In genomic region chr12:30914986-30915591, GRCh38 we compare ENCODE assay signal across 1 cellular context.
TF ChIP-seq lines count a peak whose summit lies in the region.

No MANE protein-coding gene starts in this region.

TF ChIP-seq in WTC11, 78 proteins besides CTCF, POLR2A, EP300 and RAD21 (continued from another document):
- TF ChIP-seq MAX (CRISPR knock-in tag; IDR thresholded peaks at IDR 0.05) (no peak), ARID4B (CRISPR knock-in tag; IDR thresholded peaks at IDR 0.05; ENCODE audit: borderline replicate concordance) (no peak), ZBTB43 (CRISPR knock-in tag; IDR thresholded peaks at IDR 0.05) (no peak), NFYB (CRISPR knock-in tag; conservative IDR thresholded peaks at IDR 0.05; ENCODE audit: low read depth) (no peak), EMX1 (CRISPR knock-in tag; IDR thresholded peaks at IDR 0.05) (no peak), ZNF121 (CRISPR knock-in tag; IDR thresholded peaks at IDR 0.05) (no peak), GRHL2 (CRISPR knock-in tag; IDR thresholded peaks at IDR 0.05; ENCODE audit: insufficient replicate concordance, severe bottlenecking) (no peak), RELA (CRISPR knock-in tag; IDR thresholded peaks at IDR 0.05; ENCODE audit: borderline replicate concordance) (no peak), ZNF423 (CRISPR knock-in tag; IDR thresholded peaks at IDR 0.05) (no peak), SP1 (CRISPR knock-in tag; conservative IDR thresholded peaks at IDR 0.05) (no peak), ZNF232 (CRISPR knock-in tag; IDR thresholded peaks at IDR 0.05) (no peak)
- TF ChIP-seq, protein P1, sequence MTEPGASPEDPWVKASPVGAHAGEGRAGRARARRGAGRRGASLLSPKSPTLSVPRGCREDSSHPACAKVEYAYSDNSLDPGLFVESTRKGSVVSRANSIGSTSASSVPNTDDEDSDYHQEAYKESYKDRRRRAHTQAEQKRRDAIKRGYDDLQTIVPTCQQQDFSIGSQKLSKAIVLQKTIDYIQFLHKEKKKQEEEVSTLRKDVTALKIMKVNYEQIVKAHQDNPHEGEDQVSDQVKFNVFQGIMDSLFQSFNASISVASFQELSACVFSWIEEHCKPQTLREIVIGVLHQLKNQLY (CRISPR knock-in tag; IDR thresholded peaks at IDR 0.05) = no peak
- TF ChIP-seq, protein P2, sequence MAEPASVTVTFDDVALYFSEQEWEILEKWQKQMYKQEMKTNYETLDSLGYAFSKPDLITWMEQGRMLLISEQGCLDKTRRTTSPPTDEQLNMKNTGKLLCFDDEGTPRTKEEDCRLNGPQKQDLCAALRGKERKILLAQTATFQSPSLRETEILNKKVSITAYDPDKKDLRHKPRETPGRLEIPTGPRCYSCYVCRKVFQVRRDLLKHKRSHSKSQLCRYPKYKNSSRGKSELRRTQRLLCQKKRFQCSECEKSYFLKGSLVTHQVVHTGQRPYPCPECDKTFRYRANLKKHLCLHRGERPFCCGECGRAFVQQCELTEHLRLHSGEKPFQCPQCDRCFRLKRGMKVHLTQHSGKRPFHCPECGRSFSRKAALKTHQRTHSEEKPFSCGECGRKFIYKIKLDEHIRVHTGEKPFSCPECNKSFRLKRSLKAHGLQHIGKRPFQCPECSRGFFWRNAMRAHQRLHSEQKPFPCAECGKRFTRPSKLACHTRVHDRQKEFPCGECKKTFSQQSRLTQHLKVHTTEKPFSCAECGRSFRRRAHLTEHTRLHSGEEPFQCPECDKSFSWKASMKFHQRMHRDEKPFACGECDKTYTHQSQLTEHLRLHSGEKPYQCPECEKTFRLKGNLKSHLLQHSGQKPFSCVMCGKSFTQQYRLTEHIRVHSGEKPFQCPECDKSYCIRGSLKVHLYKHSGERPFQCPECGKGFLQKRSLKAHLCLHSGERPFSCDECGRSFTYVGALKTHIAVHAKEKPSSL (CRISPR knock-in tag; conservative IDR thresholded peaks at IDR 0.05) = no peak
- TF ChIP-seq, protein P3, sequence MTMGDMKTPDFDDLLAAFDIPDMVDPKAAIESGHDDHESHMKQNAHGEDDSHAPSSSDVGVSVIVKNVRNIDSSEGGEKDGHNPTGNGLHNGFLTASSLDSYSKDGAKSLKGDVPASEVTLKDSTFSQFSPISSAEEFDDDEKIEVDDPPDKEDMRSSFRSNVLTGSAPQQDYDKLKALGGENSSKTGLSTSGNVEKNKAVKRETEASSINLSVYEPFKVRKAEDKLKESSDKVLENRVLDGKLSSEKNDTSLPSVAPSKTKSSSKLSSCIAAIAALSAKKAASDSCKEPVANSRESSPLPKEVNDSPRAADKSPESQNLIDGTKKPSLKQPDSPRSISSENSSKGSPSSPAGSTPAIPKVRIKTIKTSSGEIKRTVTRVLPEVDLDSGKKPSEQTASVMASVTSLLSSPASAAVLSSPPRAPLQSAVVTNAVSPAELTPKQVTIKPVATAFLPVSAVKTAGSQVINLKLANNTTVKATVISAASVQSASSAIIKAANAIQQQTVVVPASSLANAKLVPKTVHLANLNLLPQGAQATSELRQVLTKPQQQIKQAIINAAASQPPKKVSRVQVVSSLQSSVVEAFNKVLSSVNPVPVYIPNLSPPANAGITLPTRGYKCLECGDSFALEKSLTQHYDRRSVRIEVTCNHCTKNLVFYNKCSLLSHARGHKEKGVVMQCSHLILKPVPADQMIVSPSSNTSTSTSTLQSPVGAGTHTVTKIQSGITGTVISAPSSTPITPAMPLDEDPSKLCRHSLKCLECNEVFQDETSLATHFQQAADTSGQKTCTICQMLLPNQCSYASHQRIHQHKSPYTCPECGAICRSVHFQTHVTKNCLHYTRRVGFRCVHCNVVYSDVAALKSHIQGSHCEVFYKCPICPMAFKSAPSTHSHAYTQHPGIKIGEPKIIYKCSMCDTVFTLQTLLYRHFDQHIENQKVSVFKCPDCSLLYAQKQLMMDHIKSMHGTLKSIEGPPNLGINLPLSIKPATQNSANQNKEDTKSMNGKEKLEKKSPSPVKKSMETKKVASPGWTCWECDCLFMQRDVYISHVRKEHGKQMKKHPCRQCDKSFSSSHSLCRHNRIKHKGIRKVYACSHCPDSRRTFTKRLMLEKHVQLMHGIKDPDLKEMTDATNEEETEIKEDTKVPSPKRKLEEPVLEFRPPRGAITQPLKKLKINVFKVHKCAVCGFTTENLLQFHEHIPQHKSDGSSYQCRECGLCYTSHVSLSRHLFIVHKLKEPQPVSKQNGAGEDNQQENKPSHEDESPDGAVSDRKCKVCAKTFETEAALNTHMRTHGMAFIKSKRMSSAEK (CRISPR knock-in tag; IDR thresholded peaks at IDR 0.05; ENCODE audit: borderline replicate concordance) = no peak
- TF ChIP-seq, protein P4, sequence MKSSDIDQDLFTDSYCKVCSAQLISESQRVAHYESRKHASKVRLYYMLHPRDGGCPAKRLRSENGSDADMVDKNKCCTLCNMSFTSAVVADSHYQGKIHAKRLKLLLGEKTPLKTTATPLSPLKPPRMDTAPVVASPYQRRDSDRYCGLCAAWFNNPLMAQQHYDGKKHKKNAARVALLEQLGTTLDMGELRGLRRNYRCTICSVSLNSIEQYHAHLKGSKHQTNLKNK (CRISPR knock-in tag; IDR thresholded peaks at IDR 0.05) = no peak
- TF ChIP-seq, protein P5, sequence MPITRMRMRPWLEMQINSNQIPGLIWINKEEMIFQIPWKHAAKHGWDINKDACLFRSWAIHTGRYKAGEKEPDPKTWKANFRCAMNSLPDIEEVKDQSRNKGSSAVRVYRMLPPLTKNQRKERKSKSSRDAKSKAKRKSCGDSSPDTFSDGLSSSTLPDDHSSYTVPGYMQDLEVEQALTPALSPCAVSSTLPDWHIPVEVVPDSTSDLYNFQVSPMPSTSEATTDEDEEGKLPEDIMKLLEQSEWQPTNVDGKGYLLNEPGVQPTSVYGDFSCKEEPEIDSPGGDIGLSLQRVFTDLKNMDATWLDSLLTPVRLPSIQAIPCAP (CRISPR knock-in tag; IDR thresholded peaks at IDR 0.05) = no peak
- TF ChIP-seq, protein P6, sequence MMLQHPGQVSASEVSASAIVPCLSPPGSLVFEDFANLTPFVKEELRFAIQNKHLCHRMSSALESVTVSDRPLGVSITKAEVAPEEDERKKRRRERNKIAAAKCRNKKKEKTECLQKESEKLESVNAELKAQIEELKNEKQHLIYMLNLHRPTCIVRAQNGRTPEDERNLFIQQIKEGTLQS (CRISPR knock-in tag; conservative IDR thresholded peaks at IDR 0.05) = no peak
